Comparison of ENCODE assay signal across 1 cellular context in genomic region chr13:91351980-91352379, GRCh38.
TF ChIP-seq lines count a peak whose summit lies in the region.

No MANE protein-coding gene starts in this region.

TF ChIP-seq in GM12878, 131 proteins besides CTCF, POLR2A, EP300 and RAD21:
- TF ChIP-seq REST (IDR thresholded peaks at IDR 0.05; ENCODE audit: low read depth, low read length): no peak
- TF ChIP-seq IRF5 (IDR thresholded peaks at IDR 0.05; ENCODE audit: borderline replicate concordance): no peak
- TF ChIP-seq CREM (IDR thresholded peaks at IDR 0.05; ENCODE audit: low read depth): no peak
- no peak for TF ChIP-seq RB1 (IDR thresholded peaks at IDR 0.05; ENCODE audit: borderline replicate concordance)
- TF ChIP-seq FOS (IDR thresholded peaks at IDR 0.05; ENCODE audit: borderline replicate concordance, extremely low read depth, insufficient read length): no peak
- no peak for TF ChIP-seq SKIL (IDR thresholded peaks at IDR 0.05; ENCODE audit: low read depth, poor library complexity, severe bottlenecking)
- TF ChIP-seq LARP7 (IDR thresholded peaks at IDR 0.05): no peak
- TF ChIP-seq RBBP5 (conservative IDR thresholded peaks at IDR 0.05): no peak
- no peak for TF ChIP-seq ZSCAN29 (IDR thresholded peaks at IDR 0.05)
- TF ChIP-seq SIN3A (IDR thresholded peaks at IDR 0.05; ENCODE audit: low read depth, low read length): no peak
- TF ChIP-seq IRF3 (IDR thresholded peaks at IDR 0.05): no peak
- TF ChIP-seq PML (IDR thresholded peaks at IDR 0.05; ENCODE audit: low read length): no peak
- TF ChIP-seq TCF3 (IDR thresholded peaks at IDR 0.05; ENCODE audit: borderline replicate concordance, insufficient read depth, low read depth, low read length): no peak
- TF ChIP-seq NFIC (IDR thresholded peaks at IDR 0.05; ENCODE audit: low read depth, low read length): no peak
